In the genomic region with DNA sequence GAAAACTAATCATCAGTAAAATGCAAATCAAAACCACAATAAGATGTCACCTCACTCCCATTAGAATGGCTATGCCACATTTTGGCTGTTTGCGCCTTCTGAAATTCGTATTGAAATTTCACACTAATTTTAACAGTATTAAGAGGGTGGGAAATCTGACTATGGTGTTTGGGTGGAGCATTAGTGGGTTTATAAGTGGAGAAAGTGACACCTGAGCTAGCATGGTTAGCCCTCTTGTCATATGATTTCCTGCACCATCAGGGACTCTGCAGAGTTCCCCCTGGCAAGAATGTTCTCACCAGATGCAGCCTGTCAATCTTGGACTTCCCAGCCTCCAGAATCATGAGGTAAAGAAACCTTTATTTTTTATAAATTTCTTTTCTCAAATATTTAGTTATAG, we compare ENCODE assay signal across 8 cellular contexts.
"Had no signal": no experiment of that assay in that cellular context is flagged by ENCODE, and none has a peak within 500 bp of the region (broad histone marks: within the 10 kb centered on the region; RNA-seq: fewer than 3 reads in every experiment).

No MANE protein-coding gene starts in this region.

- H3K27ac Mint-ChIP-seq: GM23338, H9, HFFc6 had no signal

- H3K4me3 Mint-ChIP-seq: GM23338, H9, HFFc6 had no signal

- ATAC-seq: GM23338, HCT116 had no signal

- H3K9me3 Mint-ChIP-seq: HFFc6 had no signal

- H3K4me1 Mint-ChIP-seq: GM23338, H9 had no signal

- DNase-seq: GM23248, GOT3, H7, H9, HCEC 1CT, HFFc6 had no signal
